Comparison of ENCODE assay signal across 8 cellular contexts in the genomic region with DNA sequence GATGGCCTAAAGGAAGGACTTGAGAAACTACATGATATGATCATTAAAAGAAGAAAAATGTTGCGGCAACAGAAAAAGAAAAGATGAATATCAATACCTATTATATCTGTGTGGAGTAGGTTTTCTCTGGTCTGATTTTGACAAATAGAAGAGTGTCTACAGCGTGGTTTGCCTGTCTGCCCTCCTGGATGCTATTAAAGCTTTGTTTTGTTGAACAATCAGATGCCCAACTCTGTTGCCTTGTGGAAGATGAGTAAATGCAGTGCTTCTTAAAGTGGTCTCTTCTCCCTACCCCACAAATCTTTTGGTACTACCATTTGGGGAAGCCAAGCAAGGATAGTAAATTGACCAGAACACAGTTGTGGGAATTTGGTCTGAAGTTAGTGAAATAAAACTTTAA. TPM values are rescaled to one million over a fixed set of nuclear protein-coding genes. Genes with fewer than 3 reads are reported as not detected.
DNase-seq lines count a peak whose midpoint lies in the region; ATAC-seq, FAIRE-seq and TF ChIP-seq lines count a peak whose summit lies in the region.
"Not testable (repeated sequence)": the region's sequence is repeated elsewhere in the genome, so short reads cannot be mapped to it uniquely, and the experiment has no call there.

No MANE protein-coding gene starts in this region.

- H3K4me2 ChIP-seq in astrocyte (ENCODE audit: low read length), result peak overlapping the region; percentile 84

- DNase-seq in Peyer's patch; astrocyte (ENCODE audit: low read depth); heart right ventricle; mesothelial cell of epicardium (ENCODE audit: low spot score in 2 of 2, unreplicated experiment in 2 of 2); prostate gland (ENCODE audit: low spot score); transverse colon: not testable (repeated sequence)

- TF ChIP-seq POLR2A in Peyer's patch (IDR thresholded peaks at IDR 0.05); prostate gland (IDR thresholded peaks at IDR 0.05); transverse colon (IDR thresholded peaks at IDR 0.05): not testable (repeated sequence)

- H3K4me1 Mint-ChIP-seq in astrocyte (ENCODE audit: low read depth, unreplicated experiment) (peaks cover 15% of the 10 kb centered on the region), mesothelial cell of epicardium (peaks cover 51% of the 10 kb centered on the region)

- H4K20me1 ChIP-seq in astrocyte (ENCODE audit: insufficient read depth, low read length), result peaks cover 11% of the 10 kb centered on the region

- not testable (repeated sequence) for TF ChIP-seq EP300 in transverse colon (IDR thresholded peaks at IDR 0.05; ENCODE audit: low read depth)

- not testable (repeated sequence) for H3K4me1 ChIP-seq in ES-I3 (ENCODE audit: insufficient read depth, low read length); Peyer's patch; astrocyte (ENCODE audit: insufficient read depth, low read length); duodenal mucosa (ENCODE audit: control insufficient read depth in 1 of 2, insufficient read depth in 2 of 2, low read length in 2 of 2); prostate gland (replicated peaks)
- H3K4me1 ChIP-seq in heart right ventricle (peaks cover 0 to 45% (median 21%) of the 10 kb centered on the region in 9 donors), transverse colon (peaks cover 0 to 28% (median 10%) of the 10 kb centered on the region in 4 donors)

- H3K4me3 ChIP-seq in Peyer's patch, result peak overlapping the region in 3 of 4 donors; percentile 17 to 83 (median 78)
- peak overlapping the region; percentile 7 for H3K4me3 ChIP-seq in astrocyte (ENCODE audit: insufficient read depth, low read depth, low read length)
- H3K4me3 ChIP-seq in duodenal mucosa (ENCODE audit: low read depth in 1 of 2, low read length in 2 of 2), result peak overlapping the region; percentile 56 to 66
- peak overlapping the region in 9 of 10 donors; percentile 74 to 99 (median 92) for H3K4me3 ChIP-seq in heart right ventricle
- H3K4me3 ChIP-seq in prostate gland, result peak overlapping the region; percentile 13 to 79
- peak overlapping the region in 3 of 4 donors; percentile 72 to 93 (median 91) for H3K4me3 ChIP-seq in transverse colon

- intact Hi-C loops in heart right ventricle (cut with DNase I), result loop anchor here in 9 of 10 donors (5.0 to 10.0 kb wide), 13 partner anchors 39 to 576 kb away; no protein-coding TSS in a partner anchor
- intact Hi-C loops in prostate gland (cut with DNase I), result loop anchor here (5.0 kb wide), 1 partner anchor 429 kb away; no protein-coding TSS in a partner anchor
- intact Hi-C loops in transverse colon (cut with DNase I; ENCODE audit: low total_unique reads), result not testable (repeated sequence)

- H3K9ac ChIP-seq in ES-I3 (ENCODE audit: low read depth, low read length) (peak overlapping the region; percentile 44), duodenal mucosa (ENCODE audit: low read depth in 1 of 2, low read length in 2 of 2) (peak overlapping the region; percentile 49 to 69)
- H3K9ac ChIP-seq in astrocyte (ENCODE audit: low read length), result not testable (repeated sequence)

- not testable (repeated sequence) for H2AFZ ChIP-seq in astrocyte (ENCODE audit: low read depth, low read length)

- H3K4me3 Mint-ChIP-seq in astrocyte (ENCODE audit: unreplicated experiment), result peak overlapping the region; percentile 97
- peak overlapping the region; percentile 93 for H3K4me3 Mint-ChIP-seq in mesothelial cell of epicardium

- 77 to 84% methylated on average over 1 of the region's 2 CpGs for WGBS in heart right ventricle, 2 donors
- 64% methylated on average over 2 of the region's 2 CpGs for WGBS in prostate gland
- WGBS in transverse colon (ENCODE audit: low coverage in 1 of 2), 2 donors, result 67 to 89% methylated on average over 1 to 2 of the region's 2 CpGs

- not testable (repeated sequence) for H3K27me3 ChIP-seq in Peyer's patch; astrocyte (ENCODE audit: insufficient read depth, low read length); duodenal mucosa (ENCODE audit: control insufficient read depth in 1 of 2, insufficient read depth in 2 of 2, low read length in 2 of 2); heart right ventricle; prostate gland (replicated peaks; ENCODE audit: insufficient read depth); transverse colon

- peaks cover 38% of the 10 kb centered on the region for H3K79me2 ChIP-seq in astrocyte (ENCODE audit: insufficient read depth, low read length)

- not testable (repeated sequence) for H3K9me3 ChIP-seq in ES-I3 (ENCODE audit: control insufficient read depth, insufficient read depth, low read length); Peyer's patch; astrocyte (ENCODE audit: insufficient read depth, low read depth, low read length); duodenal mucosa (ENCODE audit: control insufficient read depth in 1 of 2, low read length in 2 of 2); heart right ventricle; prostate gland; transverse colon

- H3K27ac Mint-ChIP-seq in astrocyte (ENCODE audit: unreplicated experiment), result not testable (repeated sequence)
- H3K27ac Mint-ChIP-seq in mesothelial cell of epicardium, result peak overlapping the region; percentile 57

- not testable (repeated sequence) for ATAC-seq in heart right ventricle

- not testable (repeated sequence) for TF ChIP-seq CTCF in Peyer's patch (IDR thresholded peaks at IDR 0.05); astrocyte (IDR thresholded peaks at IDR 0.05; ENCODE audit: insufficient read depth, low read depth, low read length); heart right ventricle (IDR thresholded peaks at IDR 0.05); mesothelial cell of epicardium (IDR thresholded peaks at IDR 0.05; ENCODE audit: unreplicated experiment); prostate gland (IDR thresholded peaks at IDR 0.05); transverse colon (IDR thresholded peaks at IDR 0.05)

- H3K27ac ChIP-seq in Peyer's patch (peak overlapping the region in 1 of 4 donors; percentile 95), heart right ventricle (peak overlapping the region in 2 of 10 donors; percentile 41 to 91), transverse colon (peak overlapping the region in 2 of 4 donors; percentile 95 to 99)
- not testable (repeated sequence) for H3K27ac ChIP-seq in astrocyte (ENCODE audit: low read depth, low read length); duodenal mucosa (ENCODE audit: low read depth, low read length); prostate gland

- H3K36me3 ChIP-seq in ES-I3 (ENCODE audit: insufficient read depth, low read length); Peyer's patch; astrocyte (ENCODE audit: insufficient read depth, low read length); duodenal mucosa (ENCODE audit: control insufficient read depth in 1 of 2, insufficient read depth in 2 of 2, low read length in 2 of 2); heart right ventricle; prostate gland; transverse colon: not testable (repeated sequence)

- not testable (repeated sequence) for H3K27me3 Mint-ChIP-seq in astrocyte (ENCODE audit: low read depth, unreplicated experiment); mesothelial cell of epicardium (ENCODE audit: low read depth)

- H3K9me3 Mint-ChIP-seq in astrocyte (ENCODE audit: unreplicated experiment); mesothelial cell of epicardium: not testable (repeated sequence)

- not testable (repeated sequence) for H3K36me3 Mint-ChIP-seq in astrocyte (ENCODE audit: low read depth, unreplicated experiment); mesothelial cell of epicardium

- FAIRE-seq in astrocyte (lab: Jason Lieb, UNC), result not testable (repeated sequence)

- in situ Hi-C loops in transverse colon (cut with MboI; ENCODE audit: low pct_ligation_motif_present in 1 of 4, low pct_unique_long_range_greater_than_20kb in 1 of 4, low sequenced_read_pairs in 3 of 4), result loop anchor here in 2 of 4 donors (10.0 kb wide), 1 partner anchor 576 kb away; no protein-coding TSS in a partner anchor

RNA-seq across cellular contexts. Expression of gene ARL4A, which starts 1.3 kb away (rescaled TPM):
- total RNA-seq in Peyer's patch (100 to 1,000 TPM in 2 of 4 donors, 10 to 100 TPM in 2; 35.5 to 112 (median 85.6) TPM), astrocyte (34.6 and 47.0 TPM in 2 replicates), heart right ventricle (10 to 100 TPM in 8 of 10 donors, 1 to 10 TPM in 2; 6.9 to 21.4 (median 12.9) TPM), mesothelial cell of epicardium (59.0 to 64.7 TPM (median 62.5 TPM) in 3 replicates), prostate gland (10 to 100 TPM; 34.3 to 37.3 TPM), transverse colon (100 to 1,000 TPM in 1 of 4 donors, 10 to 100 TPM in 3; 10.5 to 135 (median 74.9) TPM)
- polyA plus RNA-seq in heart right ventricle, result 10 to 100 TPM; 11.5 to 19.9 TPM

Comparison
In these comparisons a context has a peak if more than half of its experiments do, and no peak if none do; other contexts are left out.
1. H3K4me3 ChIP-seq: peak in every context shown above with its lines; median percentile 92 in heart right ventricle; 91 in transverse colon; 78 in Peyer's patch; 61 in duodenal mucosa; 46 in prostate gland; 7 in astrocyte.